ENCODE assay signal across 8 cellular contexts in the genomic region with DNA sequence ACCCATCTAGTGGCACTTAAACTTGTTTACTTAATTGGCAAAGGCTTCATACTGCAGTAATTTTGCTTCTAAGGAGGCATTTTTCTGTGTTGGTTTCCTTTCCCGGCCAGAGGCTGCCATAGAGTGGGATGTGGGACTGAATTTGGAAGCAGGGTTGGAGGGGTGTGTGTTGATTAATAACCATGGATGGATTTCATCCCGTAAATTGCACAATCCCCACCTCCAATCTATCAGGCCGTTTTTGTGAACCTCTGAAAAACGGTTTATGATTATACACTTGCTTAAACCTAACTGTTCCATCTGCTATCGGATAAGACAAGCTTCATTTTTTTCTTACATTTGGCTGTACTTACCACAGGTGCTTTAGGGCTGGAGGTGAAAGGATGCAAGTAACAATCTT. TPM values are rescaled to one million over a fixed set of nuclear protein-coding genes. Genes with fewer than 3 reads are reported as not detected.
DNase-seq lines count a peak whose midpoint lies in the region; ATAC-seq and TF ChIP-seq lines count a peak whose summit lies in the region.

No MANE protein-coding gene starts in this region.

- no peaks in the 10 kb centered on the region for H3K27me3 Mint-ChIP-seq in central memory CD8-positive, alpha-beta T cell
- no peaks in the 10 kb centered on the region for H3K27me3 Mint-ChIP-seq in naive B cell

- H3K4me3 ChIP-seq in AG10803 (ENCODE audit: low read length) (peak overlapping the region; percentile 97), HUES6 (ENCODE audit: low read depth, low read length) (peak overlapping the region; percentile 95), adrenal gland (peak overlapping the region in 1 of 4 donors; percentile 100)

- TF ChIP-seq POLR2A in adrenal gland (IDR thresholded peaks at IDR 0.05): no peak

- no peaks in the 10 kb centered on the region for H3K9me3 ChIP-seq in HUES6 (ENCODE audit: control insufficient read depth, insufficient read depth, low read depth, low read length)
- no peaks in the 10 kb centered on the region for H3K9me3 ChIP-seq in adrenal gland (replicated peaks in 1 of 3)

- no peak for DNase-seq in AG10803 (ENCODE audit: low read depth)
- no peak for DNase-seq in central memory CD8-positive, alpha-beta T cell (ENCODE audit: low spot score in 2 of 2)
- DNase-seq in naive B cell: no peak
- DNase-seq in adrenal gland: no peak
- no peak for DNase-seq in NCI-H2171 treated with DMSO at 0.1 percent for 48 hours (lab: John Stamatoyannopoulos, UW)
- DNase-seq in Right ventricle myocardium inferior (ENCODE audit: missing footprints): no peak

- intact Hi-C loops in adrenal gland (cut with DNase I) (no loop called here), Right ventricle myocardium inferior (cut with DNase I) (loop anchor here (5.0 to 10.0 kb wide), 2 partner anchors 40 to 118 kb away; no protein-coding TSS in a partner anchor)

- peak overlapping the region; percentile 40 for H3K27ac Mint-ChIP-seq in central memory CD8-positive, alpha-beta T cell (ENCODE audit: low read depth)
- H3K27ac Mint-ChIP-seq in naive B cell: peak overlapping the region in 3 of 6 donors; percentile 94 to 97 (median 97)

- no peaks in the 10 kb centered on the region for H3K27me3 ChIP-seq in HUES6 (ENCODE audit: control insufficient read depth, insufficient read depth, low read length)
- H3K27me3 ChIP-seq in adrenal gland: no peaks in the 10 kb centered on the region

- no peaks in the 10 kb centered on the region for H3K9me3 Mint-ChIP-seq in central memory CD8-positive, alpha-beta T cell
- no peaks in the 10 kb centered on the region for H3K9me3 Mint-ChIP-seq in naive B cell

- TF ChIP-seq CTCF in AG10803 (conservative IDR thresholded peaks at IDR 0.05; ENCODE audit: low read length) (no peak), adrenal gland (IDR thresholded peaks at IDR 0.05) (no peak)

- H3K36me3 ChIP-seq in HUES6 (ENCODE audit: control insufficient read depth, insufficient read depth, low read length) (peaks cover 7% of the 10 kb centered on the region), adrenal gland (replicated peaks in 1 of 2) (no peaks in the 10 kb centered on the region)

- no peak overlapping the region for H3K9ac ChIP-seq in HUES6 (ENCODE audit: low read length)

- WGBS in adrenal gland, 4 donors: 47 to 62% (median 52%) methylated on average over 5 of the region's 5 CpGs

- peaks cover 46% of the 10 kb centered on the region for H3K4me1 Mint-ChIP-seq in central memory CD8-positive, alpha-beta T cell
- H3K4me1 Mint-ChIP-seq in naive B cell: peaks cover 45 to 75% (median 71%) of the 10 kb centered on the region in 3 donors

- H3K36me3 Mint-ChIP-seq in central memory CD8-positive, alpha-beta T cell (ENCODE audit: insufficient read depth): peaks cover 16% of the 10 kb centered on the region
- peaks cover 0 to 9% of the 10 kb centered on the region in 2 donors for H3K36me3 Mint-ChIP-seq in naive B cell

- no peak for ATAC-seq in central memory CD8-positive, alpha-beta T cell (replicated peaks; ENCODE audit: extremely low read depth, poor library complexity, severe bottlenecking)
- ATAC-seq in naive B cell (ENCODE audit: low read depth in 2 of 2): no peak
- no peak for ATAC-seq in GM21381 (IDR thresholded peaks at IDR 0.05; ENCODE audit: unreplicated experiment)
- ATAC-seq in Right ventricle myocardium inferior: no peak

- peak overlapping the region; percentile 88 for H3K4me3 Mint-ChIP-seq in central memory CD8-positive, alpha-beta T cell
- H3K4me3 Mint-ChIP-seq in naive B cell: peak overlapping the region; percentile 88 to 100 (median 96)

- H3K4me1 ChIP-seq in HUES6 (ENCODE audit: control insufficient read depth, insufficient read depth, low read length) (peaks cover 18% of the 10 kb centered on the region), adrenal gland (replicated peaks in 1 of 2) (peaks cover 11 to 25% of the 10 kb centered on the region in 2 donors)

- H3K27ac ChIP-seq in HUES6 (ENCODE audit: low read depth, low read length) (no peak overlapping the region), adrenal gland (no peak overlapping the region)

RNA-seq across cellular contexts. Expression of a gene that starts 1.3 kb away (rescaled TPM):
- polyA plus RNA-seq in naive B cell (ENCODE audit: low read depth in 6 of 6) (10 to 100 TPM; 12.4 to 53.5 (median 29.6) TPM), adrenal gland (10 to 100 TPM; 21.7 to 25.2 (median 23.1) TPM)
- total RNA-seq in adrenal gland (10 to 100 TPM; 13.8 to 30.6 (median 16.9) TPM), Right ventricle myocardium inferior (8.0 TPM)

RNA-seq across cellular contexts. Expression of a gene that starts 1.6 kb away (rescaled TPM):
- polyA plus RNA-seq in naive B cell (ENCODE audit: low read depth in 6 of 6): 10 to 100 TPM; 14.7 to 34.0 (median 23.8) TPM
- 10 to 100 TPM in 5 of 8 donors, 1 to 10 TPM in 3; 8.0 to 13.7 (median 10.6) TPM for total RNA-seq in adrenal gland
- 1 to 10 TPM; 4.3 to 8.2 (median 5.8) TPM for polyA plus RNA-seq in adrenal gland
- total RNA-seq in Right ventricle myocardium inferior: 21.5 TPM
